11 cellular contexts compared by ENCODE assay signal in genomic region chr14:56686416-56686815, GRCh38.
DNase-seq lines count a peak whose midpoint lies in the region; ATAC-seq and TF ChIP-seq lines count a peak whose summit lies in the region.
"Had no signal": no experiment of that assay in that cellular context is flagged by ENCODE, and none has a peak within 500 bp of the region (broad histone marks: within the 10 kb centered on the region; RNA-seq: fewer than 3 reads in every experiment).

No MANE protein-coding gene starts in this region.

- H3K4me3 ChIP-seq in liver (ENCODE audit: low read depth in 1 of 3, low read length in 3 of 3) (no peak overlapping the region), smooth muscle cell (no peak overlapping the region)
- H3K4me3 ChIP-seq in CD8-positive, alpha-beta memory T cell (ENCODE audit: low read length) = no peak overlapping the region
- H3K4me3 ChIP-seq: GM23248 had no signal

- H3K4me3 Mint-ChIP-seq in WTC11 = no peak overlapping the region
- no peak overlapping the region for H3K4me3 Mint-ChIP-seq in CD8-positive, alpha-beta memory T cell

- DNase-seq in DMS153 treated with DMSO at 0.1 percent for 48 hours (lab: John Stamatoyannopoulos, UW; ENCODE audit: unreplicated experiment) (peak; percentile 54), NCI-H1092 (lab: John Stamatoyannopoulos, UW) (peak; percentile 76), WTC11 (ENCODE audit: low spot score) (peak; percentile 61), smooth muscle cell (lab: John Stamatoyannopoulos, UW; ENCODE audit: unreplicated experiment) (no peak)
- no peak for DNase-seq in CD8-positive, alpha-beta memory T cell
- DNase-seq: GM23248; NCI-H187 treated with DMSO at 0.1 percent for 48 hours; stimulated activated naive CD8-positive, alpha-beta T cell treated with anti-CD3 and anti-CD28 coated beads, Interleukin-15, Interleukin-2, amounts not matched to agents 100 U/mL and 50 U/mL, for 24 hours had no signal

- 59% methylated on average over 4 of the region's 4 CpGs for WGBS in liver
- WGBS in smooth muscle cell (ENCODE audit: low lambda C conversion rate) = 67% methylated on average over 4 of the region's 4 CpGs

- H3K27ac ChIP-seq in liver (ENCODE audit: low read depth in 1 of 2, low read length in 2 of 2) = no peak overlapping the region
- H3K27ac ChIP-seq in CD8-positive, alpha-beta memory T cell (ENCODE audit: low read depth, low read length) = no peak overlapping the region
- H3K27ac ChIP-seq in smooth muscle cell (ENCODE audit: low read depth) = no peak overlapping the region
- H3K27ac ChIP-seq: GM23248 had no signal

- H4K20me1 ChIP-seq in smooth muscle cell (ENCODE audit: low read depth) = no peaks in the 10 kb centered on the region

- peak in 1 of 2 donors; percentile 60 for TF ChIP-seq RAD21 in liver (IDR thresholded peaks at IDR 0.05)

- no peaks in the 10 kb centered on the region for H3K36me3 Mint-ChIP-seq in WTC11
- H3K36me3 Mint-ChIP-seq in CD8-positive, alpha-beta memory T cell = no peaks in the 10 kb centered on the region

- H3K9me3 ChIP-seq in liver (ENCODE audit: control insufficient read depth in 4 of 4, low read length in 3 of 4) (no peaks in the 10 kb centered on the region), smooth muscle cell (replicated peaks; ENCODE audit: low read depth) (no peaks in the 10 kb centered on the region)
- no peaks in the 10 kb centered on the region for H3K9me3 ChIP-seq in CD8-positive, alpha-beta memory T cell (ENCODE audit: low read length)

- H2AFZ ChIP-seq in smooth muscle cell (ENCODE audit: low read depth) = no peak overlapping the region
- H2AFZ ChIP-seq: GM23248 had no signal

- TF ChIP-seq CTCF in WTC11 (IDR thresholded peaks at IDR 0.05) = no peak
- TF ChIP-seq CTCF in liver (IDR thresholded peaks at IDR 0.05; ENCODE audit: low read depth, low read length, missing input control) = peak; percentile 5
- TF ChIP-seq CTCF in smooth muscle cell (IDR thresholded peaks at IDR 0.05; ENCODE audit: borderline replicate concordance, insufficient read depth, poor library complexity, severe bottlenecking) = no peak

- H3K27ac Mint-ChIP-seq in WTC11 = no peak overlapping the region
- H3K27ac Mint-ChIP-seq in CD8-positive, alpha-beta memory T cell = no peak overlapping the region

- H3K9ac ChIP-seq in liver (ENCODE audit: low read depth in 1 of 2, low read length in 2 of 2) = no peak overlapping the region
- no peak overlapping the region for H3K9ac ChIP-seq in smooth muscle cell (ENCODE audit: low read depth)
- H3K9ac ChIP-seq: GM23248 had no signal

- no peaks in the 10 kb centered on the region for H3F3A ChIP-seq in smooth muscle cell (ENCODE audit: low read depth)

- H3K9me3 Mint-ChIP-seq in WTC11 = peaks cover 11% of the 10 kb centered on the region
- H3K9me3 Mint-ChIP-seq in CD8-positive, alpha-beta memory T cell = peaks cover 0 to 2% (median 0%) of the 10 kb centered on the region in 5 donors

- H3K4me1 ChIP-seq in liver (ENCODE audit: control insufficient read depth in 4 of 4, insufficient read depth in 4 of 4, low read length in 3 of 4) (no peaks in the 10 kb centered on the region), smooth muscle cell (ENCODE audit: low read depth) (peaks cover 26% of the 10 kb centered on the region)
- no peaks in the 10 kb centered on the region for H3K4me1 ChIP-seq in CD8-positive, alpha-beta memory T cell (ENCODE audit: insufficient read depth, low read length)

- H3K27me3 Mint-ChIP-seq in WTC11 (ENCODE audit: low read depth) = peaks cover 2% of the 10 kb centered on the region; the same call in 1 of the 2 replicates
- peaks cover 4 to 11% of the 10 kb centered on the region in 2 donors for H3K27me3 Mint-ChIP-seq in CD8-positive, alpha-beta memory T cell

- H3K4me2 ChIP-seq in smooth muscle cell = no peak overlapping the region

- H3K27me3 ChIP-seq in liver (ENCODE audit: control insufficient read depth in 4 of 4, insufficient read depth in 4 of 4, low read length in 3 of 4) (no peaks in the 10 kb centered on the region), smooth muscle cell (ENCODE audit: low read depth) (no peaks in the 10 kb centered on the region)
- no peaks in the 10 kb centered on the region for H3K27me3 ChIP-seq in CD8-positive, alpha-beta memory T cell (ENCODE audit: insufficient read depth, low read length, poor library complexity, severe bottlenecking)

- POLR2A ChIA-PET in WTC11 (lab: Charles Lee) = interaction anchor here (0.6 to 0.7 kb wide), 2 partner anchors 9 to 211 kb away, joined by 4 to 5 read pairs; no protein-coding TSS in a partner anchor
- POLR2A ChIA-PET in CD8-positive, alpha-beta memory T cell (lab: Charles Lee) = no interaction called here

- H3K4me1 Mint-ChIP-seq in WTC11 = peaks cover 24% of the 10 kb centered on the region
- H3K4me1 Mint-ChIP-seq in CD8-positive, alpha-beta memory T cell = no peaks in the 10 kb centered on the region

- CTCF ChIA-PET in WTC11 (lab: Charles Lee) = interaction anchor here (0.7 to 1.6 kb wide), 7 partner anchors 88 to 365 kb away, joined by 3 to 6 read pairs (median 3); no protein-coding TSS in a partner anchor
- CTCF ChIA-PET in CD8-positive, alpha-beta memory T cell (lab: Charles Lee) = no interaction called here

- H3K36me3 ChIP-seq in liver (ENCODE audit: control insufficient read depth in 4 of 4, insufficient read depth in 3 of 4, low read depth in 1 of 4, low read length in 3 of 4) (no peaks in the 10 kb centered on the region), smooth muscle cell (ENCODE audit: low read depth) (no peaks in the 10 kb centered on the region)
- H3K36me3 ChIP-seq in CD8-positive, alpha-beta memory T cell (ENCODE audit: insufficient read depth, low read length) = no peaks in the 10 kb centered on the region

- peak; percentile 93 for ATAC-seq in WTC11
- no peak for ATAC-seq in GM19035 (IDR thresholded peaks at IDR 0.05; ENCODE audit: unreplicated experiment)
- no peak for ATAC-seq in GM18868 (IDR thresholded peaks at IDR 0.05; ENCODE audit: unreplicated experiment)
- ATAC-seq: stimulated activated naive CD8-positive, alpha-beta T cell treated with anti-CD3 and anti-CD28 coated beads, Interleukin-15, Interleukin-2, amounts not matched to agents 100 U/mL and 50 U/mL, for 24 hours had no signal

- H3K79me2 ChIP-seq in smooth muscle cell (ENCODE audit: low read depth) = no peaks in the 10 kb centered on the region

TF ChIP-seq in WTC11, 78 proteins besides CTCF, POLR2A, EP300 and RAD21:
- 0 out of 2 replicates have a peak, but pooled peaks have one; percentile 20 for TF ChIP-seq SP1 (CRISPR knock-in tag; conservative IDR thresholded peaks at IDR 0.05)
- TF ChIP-seq GABPB1 (CRISPR knock-in tag; IDR thresholded peaks at IDR 0.05) = no peak

TF ChIP-seq in liver, 16 proteins besides CTCF, POLR2A, EP300 and RAD21 (continues in another document):
- TF ChIP-seq FOXA1 (IDR thresholded peaks at IDR 0.05) (no peak), JUND (IDR thresholded peaks at IDR 0.05) (no peak), HNF4A (conservative IDR thresholded peaks at IDR 0.05) (no peak), MAX (IDR thresholded peaks at IDR 0.05) (no peak), NR2F2 (IDR thresholded peaks at IDR 0.05) (no peak), EGR1 (IDR thresholded peaks at IDR 0.05; ENCODE audit: low read depth in 2 of 2) (no peak), HNF4G (IDR thresholded peaks at IDR 0.05) (no peak), TAF1 (conservative IDR thresholded peaks at IDR 0.05) (no peak), FOXA2 (IDR thresholded peaks at IDR 0.05) (no peak), ATF3 (IDR thresholded peaks at IDR 0.05) (no peak), GABPA (IDR thresholded peaks at IDR 0.05 in 1 of 2, conservative IDR thresholded peaks at IDR 0.05 in 1 of 2) (no peak), RXRA (IDR thresholded peaks at IDR 0.05) (no peak), SP1 (IDR thresholded peaks at IDR 0.05) (no peak)
- TF ChIP-seq, protein P1, sequence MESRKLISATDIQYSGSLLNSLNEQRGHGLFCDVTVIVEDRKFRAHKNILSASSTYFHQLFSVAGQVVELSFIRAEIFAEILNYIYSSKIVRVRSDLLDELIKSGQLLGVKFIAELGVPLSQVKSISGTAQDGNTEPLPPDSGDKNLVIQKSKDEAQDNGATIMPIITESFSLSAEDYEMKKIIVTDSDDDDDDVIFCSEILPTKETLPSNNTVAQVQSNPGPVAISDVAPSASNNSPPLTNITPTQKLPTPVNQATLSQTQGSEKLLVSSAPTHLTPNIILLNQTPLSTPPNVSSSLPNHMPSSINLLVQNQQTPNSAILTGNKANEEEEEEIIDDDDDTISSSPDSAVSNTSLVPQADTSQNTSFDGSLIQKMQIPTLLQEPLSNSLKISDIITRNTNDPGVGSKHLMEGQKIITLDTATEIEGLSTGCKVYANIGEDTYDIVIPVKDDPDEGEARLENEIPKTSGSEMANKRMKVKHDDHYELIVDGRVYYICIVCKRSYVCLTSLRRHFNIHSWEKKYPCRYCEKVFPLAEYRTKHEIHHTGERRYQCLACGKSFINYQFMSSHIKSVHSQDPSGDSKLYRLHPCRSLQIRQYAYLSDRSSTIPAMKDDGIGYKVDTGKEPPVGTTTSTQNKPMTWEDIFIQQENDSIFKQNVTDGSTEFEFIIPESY (IDR thresholded peaks at IDR 0.05) = no peak

Comparison
In these comparisons a context has a peak if more than half of its experiments do, and no peak if none do; other contexts are left out.
1. DNase-seq: peak in DMS153 treated with DMSO at 0.1 percent for 48 hours (single experiment), NCI-H1092 (single experiment) and WTC11 (single experiment); none in CD8-positive, alpha-beta memory T cell (0 of 5) and smooth muscle cell (single experiment).